Comparison of ENCODE assay signal across 1 cellular context in the genomic region with DNA sequence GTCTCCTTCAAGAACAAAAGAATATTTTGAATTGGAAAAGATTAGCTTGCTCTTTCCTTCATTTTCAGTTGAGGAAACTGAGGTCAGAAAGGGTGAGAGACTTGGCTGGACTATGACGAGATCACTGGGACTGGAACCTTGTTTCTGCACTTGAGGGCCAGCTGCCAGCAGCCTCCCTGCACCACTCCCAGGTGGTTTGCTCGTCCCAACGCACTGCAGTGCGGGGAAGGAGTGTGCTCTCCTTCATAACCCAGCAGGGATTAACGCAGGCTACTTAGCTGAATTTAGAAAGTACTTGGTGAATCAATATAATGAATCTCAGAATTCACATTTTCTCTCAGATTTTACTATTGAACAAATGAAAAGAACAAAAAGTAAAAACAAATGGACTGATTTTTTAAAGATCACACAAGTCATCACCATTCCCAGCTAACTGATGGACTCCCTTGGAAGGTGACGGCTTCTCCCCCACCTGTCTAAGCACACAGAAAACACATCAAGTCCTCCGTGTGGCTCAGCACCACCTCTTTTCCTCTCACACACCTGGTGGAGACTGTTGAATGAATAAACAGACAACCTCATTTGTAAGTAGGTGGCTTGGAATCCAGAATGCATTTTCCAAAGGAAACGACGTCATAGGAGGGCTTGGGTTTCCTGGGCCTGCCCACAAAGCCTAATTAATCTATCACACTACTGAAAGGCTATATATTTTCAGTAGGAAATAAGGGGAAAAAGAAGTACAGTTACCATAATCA.
TF ChIP-seq lines count a peak whose summit lies in the region.

No MANE protein-coding gene starts in this region.

TF ChIP-seq in IMR-90, 13 proteins besides CTCF, POLR2A, EP300 and RAD21 (continued from another document):
- TF ChIP-seq, protein P1, sequence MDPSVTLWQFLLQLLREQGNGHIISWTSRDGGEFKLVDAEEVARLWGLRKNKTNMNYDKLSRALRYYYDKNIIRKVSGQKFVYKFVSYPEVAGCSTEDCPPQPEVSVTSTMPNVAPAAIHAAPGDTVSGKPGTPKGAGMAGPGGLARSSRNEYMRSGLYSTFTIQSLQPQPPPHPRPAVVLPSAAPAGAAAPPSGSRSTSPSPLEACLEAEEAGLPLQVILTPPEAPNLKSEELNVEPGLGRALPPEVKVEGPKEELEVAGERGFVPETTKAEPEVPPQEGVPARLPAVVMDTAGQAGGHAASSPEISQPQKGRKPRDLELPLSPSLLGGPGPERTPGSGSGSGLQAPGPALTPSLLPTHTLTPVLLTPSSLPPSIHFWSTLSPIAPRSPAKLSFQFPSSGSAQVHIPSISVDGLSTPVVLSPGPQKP (IDR thresholded peaks at IDR 0.05; ENCODE audit: borderline replicate concordance, low read depth, low read length): no peak
- TF ChIP-seq MAZ (IDR thresholded peaks at IDR 0.05; ENCODE audit: borderline replicate concordance, low read depth, low read length): no peak
- TF ChIP-seq NFE2L2 (IDR thresholded peaks at IDR 0.05; ENCODE audit: low read depth, low read length): no peak
